In genomic region chrX:112083624-112084326, GRCh38 we compare ENCODE assay signal across 29 cellular contexts. TPM values are rescaled to one million over a fixed set of nuclear protein-coding genes. Genes with fewer than 3 reads are reported as not detected.
A peak's percentile ranks its signal among the peaks of the same experiment; 100 is the strongest.
DNase-seq lines count a peak whose midpoint lies in the region; FAIRE-seq and TF ChIP-seq lines count a peak whose summit lies in the region.
"Had no signal": no experiment of that assay in that cellular context is flagged by ENCODE, and none has a peak within 500 bp of the region (broad histone marks: within the 10 kb centered on the region; RNA-seq: fewer than 3 reads in every experiment).

No MANE protein-coding gene starts in this region.

- no peak for FAIRE-seq in HTR-8/SVneo (lab: Jason Lieb, UNC)
- FAIRE-seq: H54 had no signal

- H3K27ac ChIP-seq in HUES48 (ENCODE audit: low read depth, low read length) (no peak overlapping the region), endodermal cell (ENCODE audit: low read depth, low read length) (no peak overlapping the region)
- H3K27ac ChIP-seq: ascending aorta, C4-2B, esophagus muscularis mucosa, gastroesophageal sphincter, ovary, sigmoid colon, upper lobe of right lung, VCaP had no signal

- intact Hi-C loops in posterior vena cava (cut with DNase I) = no loop called here

- H3K36me3 Mint-ChIP-seq in endodermal cell (ENCODE audit: low read depth) = no peaks in the 10 kb centered on the region
- H3K36me3 Mint-ChIP-seq: activated naive CD4-positive, alpha-beta T cell treated with anti-CD3 and anti-CD28 coated beads, Interleukin-2, amount 50 U/mL, for 72 hours had no signal

- H3K27ac Mint-ChIP-seq in endodermal cell = peak overlapping the region; percentile 88
- H3K27ac Mint-ChIP-seq: activated naive CD4-positive, alpha-beta T cell treated with anti-CD3 and anti-CD28 coated beads, Interleukin-2, amount 50 U/mL, for 72 hours; activated T-helper 17 cell treated with anti-CD3 and anti-CD28 coated beads, Interleukin-2, amount 50 U/mL, for 72 hours had no signal

- peaks cover 64% of the 10 kb centered on the region for H3K27me3 Mint-ChIP-seq in endodermal cell (ENCODE audit: insufficient read depth)

- H3K4me3 ChIP-seq in HUES48 (ENCODE audit: low read depth, low read length) = peak overlapping the region; percentile 82
- H3K4me3 ChIP-seq in endodermal cell (ENCODE audit: low read length) = peak overlapping the region; percentile 71
- H3K4me3 ChIP-seq: ascending aorta, ovary, upper lobe of right lung had no signal

- peaks cover 50% of the 10 kb centered on the region for H3K4me1 Mint-ChIP-seq in endodermal cell
- H3K4me1 Mint-ChIP-seq: activated T-helper 17 cell treated with anti-CD3 and anti-CD28 coated beads, Interleukin-2, amount 50 U/mL, for 72 hours had no signal

- H3K36me3 ChIP-seq in HUES48 (ENCODE audit: control insufficient read depth, insufficient read depth, low read length) (no peaks in the 10 kb centered on the region), endodermal cell (ENCODE audit: control insufficient read depth, insufficient read depth, low read length) (no peaks in the 10 kb centered on the region)
- H3K36me3 ChIP-seq: ascending aorta, esophagus muscularis mucosa, gastroesophageal sphincter, ovary, sigmoid colon, upper lobe of right lung had no signal

- H3K9me3 ChIP-seq in HUES48 (ENCODE audit: control insufficient read depth, insufficient read depth, low read length) = no peaks in the 10 kb centered on the region
- no peaks in the 10 kb centered on the region for H3K9me3 ChIP-seq in endodermal cell (ENCODE audit: control insufficient read depth, low read length)
- H3K9me3 ChIP-seq: ascending aorta, esophagus muscularis mucosa, gastroesophageal sphincter, ovary, sigmoid colon, upper lobe of right lung had no signal

- H3K9ac ChIP-seq in HUES48 (ENCODE audit: low read depth, low read length) (no peak overlapping the region; the same call in 1 of the 2 replicates), endodermal cell (ENCODE audit: extremely low read depth, low read length, poor library complexity, severe bottlenecking) (no peak overlapping the region)

- DNase-seq in endodermal cell = peak; percentile 78
- peak; percentile 0 for DNase-seq in left kidney (ENCODE audit: low read depth, low spot score)
- peak; percentile 71 for DNase-seq in posterior vena cava (ENCODE audit: low spot score)
- no peak for DNase-seq in NCI-H510A (lab: John Stamatoyannopoulos, UW)
- DNase-seq in RKO (ENCODE audit: low spot score) = no peak
- no peak for DNase-seq in HTR-8/SVneo (ENCODE audit: insufficient read length, low spot score)
- DNase-seq: cerebellar nuclear complex; effector CD8-positive, alpha-beta T cell; EL; KG1; NCI-H1436 treated with DMSO at 0.1 percent for 48 hours; NCI-H2171 treated with DMSO at 0.1 percent for 48 hours; NCI-H526 treated with DMSO at 0.1 percent for 48 hours; ovary; RPMI8226; sigmoid colon; upper lobe of right lung had no signal

- TF ChIP-seq CTCF in endodermal cell (conservative IDR thresholded peaks at IDR 0.05) = peak; percentile 58

- H3K4me1 ChIP-seq in HUES48 (ENCODE audit: control insufficient read depth, insufficient read depth, low read length) = peaks cover 10% of the 10 kb centered on the region; the same call in 1 of the 2 replicates
- H3K4me1 ChIP-seq in endodermal cell (ENCODE audit: control insufficient read depth, insufficient read depth, low read length) = no peaks in the 10 kb centered on the region
- H3K4me1 ChIP-seq: ascending aorta, sigmoid colon, upper lobe of right lung had no signal

- H3K4me3 Mint-ChIP-seq in endodermal cell = peak overlapping the region; percentile 80
- H3K4me3 Mint-ChIP-seq: activated T-helper 17 cell treated with anti-CD3 and anti-CD28 coated beads, Interleukin-2, amount 50 U/mL, for 72 hours had no signal

- H3K27me3 ChIP-seq in HUES48 (ENCODE audit: control insufficient read depth, insufficient read depth, low read length) = peaks cover 76% of the 10 kb centered on the region
- peaks cover 39% of the 10 kb centered on the region for H3K27me3 ChIP-seq in endodermal cell (ENCODE audit: control insufficient read depth, insufficient read depth, low read length, poor library complexity, severe bottlenecking)
- H3K27me3 ChIP-seq: ascending aorta, ovary had no signal

- WGBS in endodermal cell (ENCODE audit: insufficient coverage in 1 of 2, insufficient read length in 1 of 2), 2 experiments = 20 to 40% methylated on average over 1 to 15 of the region's 18 CpGs

- H3K9me3 Mint-ChIP-seq in endodermal cell = no peaks in the 10 kb centered on the region
- H3K9me3 Mint-ChIP-seq: activated naive CD4-positive, alpha-beta T cell treated with anti-CD3 and anti-CD28 coated beads, Interleukin-2, amount 50 U/mL, for 72 hours; activated T-helper 17 cell treated with anti-CD3 and anti-CD28 coated beads, Interleukin-2, amount 50 U/mL, for 72 hours had no signal

RNA-seq across cellular contexts. Expression of gene RTL4, which starts 1.0 kb away (rescaled TPM):
- total RNA-seq in endodermal cell (1 to 10 TPM; 3.3 to 3.9 TPM), posterior vena cava (not detected)
- polyA plus RNA-seq in endodermal cell (2013, experiment 1 of 2) = 0.14 TPM
- 0.17 TPM for polyA plus RNA-seq in endodermal cell (2013, experiment 2 of 2)
- total RNA-seq: activated naive CD4-positive, alpha-beta T cell treated with anti-CD3 and anti-CD28 coated beads, Interleukin-2, amount 50 U/mL, for 72 hours; activated T-helper 17 cell treated with anti-CD3 and anti-CD28 coated beads, Interleukin-2, amount 50 U/mL, for 72 hours; ascending aorta; esophagus muscularis mucosa; lung microvascular endothelial cell; ovary; sigmoid colon; T-helper 2 cell treated with Interferon-gamma antibody and Interleukin-4, amounts not matched to agents 100 ng/mL and 5 ng/mL, for 36 hours; upper lobe of right lung had no signal
- polyA plus RNA-seq: AG04450, ovary, sigmoid colon had no signal

RNA-seq across cellular contexts. Expression of gene TRPC5, which starts 1.2 kb away (rescaled TPM):
- 1 to 10 TPM; 5.6 to 7.2 TPM for total RNA-seq in endodermal cell
- 0.14 TPM for polyA plus RNA-seq in endodermal cell (2013, experiment 1 of 2)
- polyA plus RNA-seq in endodermal cell (2013, experiment 2 of 2) = 0.12 TPM
- not detected for total RNA-seq in posterior vena cava
- total RNA-seq: activated naive CD4-positive, alpha-beta T cell treated with anti-CD3 and anti-CD28 coated beads, Interleukin-2, amount 50 U/mL, for 72 hours; activated T-helper 17 cell treated with anti-CD3 and anti-CD28 coated beads, Interleukin-2, amount 50 U/mL, for 72 hours; ascending aorta; lung microvascular endothelial cell; ovary; T-helper 2 cell treated with Interferon-gamma antibody and Interleukin-4, amounts not matched to agents 100 ng/mL and 5 ng/mL, for 36 hours; upper lobe of right lung had no signal
- polyA plus RNA-seq: ovary, sigmoid colon had no signal

Comparison
In these comparisons a context has a peak if more than half of its experiments do, and no peak if none do; other contexts are left out.
1. DNase-seq: peak in endodermal cell (single experiment), left kidney (single experiment) and posterior vena cava (single experiment); none in NCI-H510A (single experiment), RKO (single experiment) and HTR-8/SVneo (single experiment).
2. RNA of gene RTL4, which starts 1.0 kb away (total RNA-seq): 3.3 to 3.9 TPM in endodermal cell; not detected in posterior vena cava; every median in the first group is over 4 times any median in the second.
3. RNA of gene TRPC5, which starts 1.2 kb away (total RNA-seq): 5.6 to 7.2 TPM in endodermal cell; not detected in posterior vena cava; every median in the first group is over 4 times any median in the second.